2 cellular contexts compared by ENCODE assay signal in the genomic region with DNA sequence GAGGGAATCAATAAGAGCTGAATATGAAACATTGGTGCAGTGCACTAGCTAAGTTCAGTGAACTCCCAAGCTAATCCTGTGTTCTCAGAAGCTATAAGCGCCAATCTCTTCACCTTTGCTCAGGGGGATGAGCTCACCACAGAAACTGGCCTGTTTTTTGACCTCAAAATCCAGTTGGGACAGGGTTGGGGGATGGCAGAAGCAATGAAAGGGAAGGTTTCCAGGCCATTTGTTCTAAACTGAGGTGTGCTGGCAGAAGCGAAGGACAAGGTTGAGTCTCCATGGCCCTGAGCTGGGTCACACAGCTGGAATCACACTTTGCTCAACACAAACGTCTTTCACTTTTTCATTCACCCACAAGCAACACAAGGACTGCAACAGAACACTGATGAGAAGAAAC.
TF ChIP-seq lines count a peak whose summit lies in the region.

No MANE protein-coding gene starts in this region.

TF ChIP-seq in GM23338, 12 proteins besides CTCF, POLR2A, EP300 and RAD21 (continued from another document):
- TF ChIP-seq, protein P1, sequence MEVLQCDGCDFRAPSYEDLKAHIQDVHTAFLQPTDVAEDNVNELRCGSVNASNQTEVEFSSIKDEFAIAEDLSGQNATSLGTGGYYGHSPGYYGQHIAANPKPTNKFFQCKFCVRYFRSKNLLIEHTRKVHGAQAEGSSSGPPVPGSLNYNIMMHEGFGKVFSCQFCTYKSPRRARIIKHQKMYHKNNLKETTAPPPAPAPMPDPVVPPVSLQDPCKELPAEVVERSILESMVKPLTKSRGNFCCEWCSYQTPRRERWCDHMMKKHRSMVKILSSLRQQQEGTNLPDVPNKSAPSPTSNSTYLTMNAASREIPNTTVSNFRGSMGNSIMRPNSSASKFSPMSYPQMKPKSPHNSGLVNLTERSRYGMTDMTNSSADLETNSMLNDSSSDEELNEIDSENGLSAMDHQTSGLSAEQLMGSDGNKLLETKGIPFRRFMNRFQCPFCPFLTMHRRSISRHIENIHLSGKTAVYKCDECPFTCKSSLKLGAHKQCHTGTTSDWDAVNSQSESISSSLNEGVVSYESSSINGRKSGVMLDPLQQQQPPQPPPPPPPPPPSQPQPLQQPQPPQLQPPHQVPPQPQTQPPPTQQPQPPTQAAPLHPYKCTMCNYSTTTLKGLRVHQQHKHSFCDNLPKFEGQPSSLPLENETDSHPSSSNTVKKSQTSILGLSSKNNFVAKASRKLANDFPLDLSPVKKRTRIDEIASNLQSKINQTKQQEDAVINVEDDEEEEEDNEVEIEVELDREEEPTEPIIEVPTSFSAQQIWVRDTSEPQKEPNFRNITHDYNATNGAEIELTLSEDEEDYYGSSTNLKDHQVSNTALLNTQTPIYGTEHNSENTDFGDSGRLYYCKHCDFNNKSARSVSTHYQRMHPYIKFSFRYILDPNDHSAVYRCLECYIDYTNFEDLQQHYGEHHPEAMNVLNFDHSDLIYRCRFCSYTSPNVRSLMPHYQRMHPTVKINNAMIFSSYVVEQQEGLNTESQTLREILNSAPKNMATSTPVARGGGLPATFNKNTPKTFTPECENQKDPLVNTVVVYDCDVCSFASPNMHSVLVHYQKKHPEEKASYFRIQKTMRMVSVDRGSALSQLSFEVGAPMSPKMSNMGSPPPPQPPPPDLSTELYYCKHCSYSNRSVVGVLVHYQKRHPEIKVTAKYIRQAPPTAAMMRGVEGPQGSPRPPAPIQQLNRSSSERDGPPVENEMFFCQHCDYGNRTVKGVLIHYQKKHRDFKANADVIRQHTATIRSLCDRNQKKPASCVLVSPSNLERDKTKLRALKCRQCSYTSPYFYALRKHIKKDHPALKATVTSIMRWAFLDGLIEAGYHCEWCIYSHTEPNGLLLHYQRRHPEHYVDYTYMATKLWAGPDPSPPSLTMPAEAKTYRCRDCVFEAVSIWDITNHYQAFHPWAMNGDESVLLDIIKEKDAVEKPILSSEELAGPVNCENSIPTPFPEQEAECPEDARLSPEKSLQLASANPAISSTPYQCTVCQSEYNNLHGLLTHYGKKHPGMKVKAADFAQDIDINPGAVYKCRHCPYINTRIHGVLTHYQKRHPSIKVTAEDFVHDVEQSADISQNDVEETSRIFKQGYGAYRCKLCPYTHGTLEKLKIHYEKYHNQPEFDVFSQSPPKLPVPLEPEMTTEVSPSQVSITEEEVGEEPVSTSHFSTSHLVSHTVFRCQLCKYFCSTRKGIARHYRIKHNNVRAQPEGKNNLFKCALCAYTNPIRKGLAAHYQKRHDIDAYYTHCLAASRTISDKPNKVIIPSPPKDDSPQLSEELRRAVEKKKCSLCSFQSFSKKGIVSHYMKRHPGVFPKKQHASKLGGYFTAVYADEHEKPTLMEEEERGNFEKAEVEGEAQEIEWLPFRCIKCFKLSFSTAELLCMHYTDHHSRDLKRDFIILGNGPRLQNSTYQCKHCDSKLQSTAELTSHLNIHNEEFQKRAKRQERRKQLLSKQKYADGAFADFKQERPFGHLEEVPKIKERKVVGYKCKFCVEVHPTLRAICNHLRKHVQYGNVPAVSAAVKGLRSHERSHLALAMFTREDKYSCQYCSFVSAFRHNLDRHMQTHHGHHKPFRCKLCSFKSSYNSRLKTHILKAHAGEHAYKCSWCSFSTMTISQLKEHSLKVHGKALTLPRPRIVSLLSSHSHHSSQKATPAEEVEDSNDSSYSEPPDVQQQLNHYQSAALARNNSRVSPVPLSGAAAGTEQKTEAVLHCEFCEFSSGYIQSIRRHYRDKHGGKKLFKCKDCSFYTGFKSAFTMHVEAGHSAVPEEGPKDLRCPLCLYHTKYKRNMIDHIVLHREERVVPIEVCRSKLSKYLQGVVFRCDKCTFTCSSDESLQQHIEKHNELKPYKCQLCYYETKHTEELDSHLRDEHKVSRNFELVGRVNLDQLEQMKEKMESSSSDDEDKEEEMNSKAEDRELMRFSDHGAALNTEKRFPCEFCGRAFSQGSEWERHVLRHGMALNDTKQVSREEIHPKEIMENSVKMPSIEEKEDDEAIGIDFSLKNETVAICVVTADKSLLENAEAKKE (CRISPR knock-in tag; IDR thresholded peaks at IDR 0.05), result no peak
- TF ChIP-seq, protein P2, sequence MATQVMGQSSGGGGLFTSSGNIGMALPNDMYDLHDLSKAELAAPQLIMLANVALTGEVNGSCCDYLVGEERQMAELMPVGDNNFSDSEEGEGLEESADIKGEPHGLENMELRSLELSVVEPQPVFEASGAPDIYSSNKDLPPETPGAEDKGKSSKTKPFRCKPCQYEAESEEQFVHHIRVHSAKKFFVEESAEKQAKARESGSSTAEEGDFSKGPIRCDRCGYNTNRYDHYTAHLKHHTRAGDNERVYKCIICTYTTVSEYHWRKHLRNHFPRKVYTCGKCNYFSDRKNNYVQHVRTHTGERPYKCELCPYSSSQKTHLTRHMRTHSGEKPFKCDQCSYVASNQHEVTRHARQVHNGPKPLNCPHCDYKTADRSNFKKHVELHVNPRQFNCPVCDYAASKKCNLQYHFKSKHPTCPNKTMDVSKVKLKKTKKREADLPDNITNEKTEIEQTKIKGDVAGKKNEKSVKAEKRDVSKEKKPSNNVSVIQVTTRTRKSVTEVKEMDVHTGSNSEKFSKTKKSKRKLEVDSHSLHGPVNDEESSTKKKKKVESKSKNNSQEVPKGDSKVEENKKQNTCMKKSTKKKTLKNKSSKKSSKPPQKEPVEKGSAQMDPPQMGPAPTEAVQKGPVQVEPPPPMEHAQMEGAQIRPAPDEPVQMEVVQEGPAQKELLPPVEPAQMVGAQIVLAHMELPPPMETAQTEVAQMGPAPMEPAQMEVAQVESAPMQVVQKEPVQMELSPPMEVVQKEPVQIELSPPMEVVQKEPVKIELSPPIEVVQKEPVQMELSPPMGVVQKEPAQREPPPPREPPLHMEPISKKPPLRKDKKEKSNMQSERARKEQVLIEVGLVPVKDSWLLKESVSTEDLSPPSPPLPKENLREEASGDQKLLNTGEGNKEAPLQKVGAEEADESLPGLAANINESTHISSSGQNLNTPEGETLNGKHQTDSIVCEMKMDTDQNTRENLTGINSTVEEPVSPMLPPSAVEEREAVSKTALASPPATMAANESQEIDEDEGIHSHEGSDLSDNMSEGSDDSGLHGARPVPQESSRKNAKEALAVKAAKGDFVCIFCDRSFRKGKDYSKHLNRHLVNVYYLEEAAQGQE (IDR thresholded peaks at IDR 0.05; ENCODE audit: unreplicated experiment), result no peak
- TF ChIP-seq, protein P3, sequence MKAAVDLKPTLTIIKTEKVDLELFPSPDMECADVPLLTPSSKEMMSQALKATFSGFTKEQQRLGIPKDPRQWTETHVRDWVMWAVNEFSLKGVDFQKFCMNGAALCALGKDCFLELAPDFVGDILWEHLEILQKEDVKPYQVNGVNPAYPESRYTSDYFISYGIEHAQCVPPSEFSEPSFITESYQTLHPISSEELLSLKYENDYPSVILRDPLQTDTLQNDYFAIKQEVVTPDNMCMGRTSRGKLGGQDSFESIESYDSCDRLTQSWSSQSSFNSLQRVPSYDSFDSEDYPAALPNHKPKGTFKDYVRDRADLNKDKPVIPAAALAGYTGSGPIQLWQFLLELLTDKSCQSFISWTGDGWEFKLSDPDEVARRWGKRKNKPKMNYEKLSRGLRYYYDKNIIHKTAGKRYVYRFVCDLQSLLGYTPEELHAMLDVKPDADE (IDR thresholded peaks at IDR 0.05), result no peak
- TF ChIP-seq STAT1 (IDR thresholded peaks at IDR 0.05; ENCODE audit: unreplicated experiment), result no peak
- TF ChIP-seq EZH2 (IDR thresholded peaks at IDR 0.05; ENCODE audit: low read depth, unreplicated experiment), result no peak
- TF ChIP-seq POLR2AphosphoS5 (IDR thresholded peaks at IDR 0.05; ENCODE audit: low read depth), result no peak
- no peak for TF ChIP-seq ZNF331 (CRISPR knock-in tag; IDR thresholded peaks at IDR 0.05; ENCODE audit: low read depth)
- no peak for TF ChIP-seq ZNF114 (CRISPR knock-in tag; IDR thresholded peaks at IDR 0.05)
- TF ChIP-seq NANOG (IDR thresholded peaks at IDR 0.05; ENCODE audit: borderline replicate concordance), result no peak

TF ChIP-seq in WTC11, 78 proteins besides CTCF, POLR2A, EP300 and RAD21 (continued from another document):
- TF ChIP-seq, protein P4, sequence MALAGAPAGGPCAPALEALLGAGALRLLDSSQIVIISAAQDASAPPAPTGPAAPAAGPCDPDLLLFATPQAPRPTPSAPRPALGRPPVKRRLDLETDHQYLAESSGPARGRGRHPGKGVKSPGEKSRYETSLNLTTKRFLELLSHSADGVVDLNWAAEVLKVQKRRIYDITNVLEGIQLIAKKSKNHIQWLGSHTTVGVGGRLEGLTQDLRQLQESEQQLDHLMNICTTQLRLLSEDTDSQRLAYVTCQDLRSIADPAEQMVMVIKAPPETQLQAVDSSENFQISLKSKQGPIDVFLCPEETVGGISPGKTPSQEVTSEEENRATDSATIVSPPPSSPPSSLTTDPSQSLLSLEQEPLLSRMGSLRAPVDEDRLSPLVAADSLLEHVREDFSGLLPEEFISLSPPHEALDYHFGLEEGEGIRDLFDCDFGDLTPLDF (CRISPR knock-in tag; IDR thresholded peaks at IDR 0.05), result no peak
- TF ChIP-seq TCF7 (CRISPR knock-in tag; IDR thresholded peaks at IDR 0.05; ENCODE audit: low read depth) (no peak), CREB1 (CRISPR knock-in tag; IDR thresholded peaks at IDR 0.05) (no peak), ZNF219 (CRISPR knock-in tag; IDR thresholded peaks at IDR 0.05; ENCODE audit: borderline replicate concordance) (no peak), ZNF671 (CRISPR knock-in tag; IDR thresholded peaks at IDR 0.05) (no peak), GTF2I (CRISPR knock-in tag; conservative IDR thresholded peaks at IDR 0.05) (no peak)
